8 cellular contexts compared by ENCODE assay signal in the genomic region with DNA sequence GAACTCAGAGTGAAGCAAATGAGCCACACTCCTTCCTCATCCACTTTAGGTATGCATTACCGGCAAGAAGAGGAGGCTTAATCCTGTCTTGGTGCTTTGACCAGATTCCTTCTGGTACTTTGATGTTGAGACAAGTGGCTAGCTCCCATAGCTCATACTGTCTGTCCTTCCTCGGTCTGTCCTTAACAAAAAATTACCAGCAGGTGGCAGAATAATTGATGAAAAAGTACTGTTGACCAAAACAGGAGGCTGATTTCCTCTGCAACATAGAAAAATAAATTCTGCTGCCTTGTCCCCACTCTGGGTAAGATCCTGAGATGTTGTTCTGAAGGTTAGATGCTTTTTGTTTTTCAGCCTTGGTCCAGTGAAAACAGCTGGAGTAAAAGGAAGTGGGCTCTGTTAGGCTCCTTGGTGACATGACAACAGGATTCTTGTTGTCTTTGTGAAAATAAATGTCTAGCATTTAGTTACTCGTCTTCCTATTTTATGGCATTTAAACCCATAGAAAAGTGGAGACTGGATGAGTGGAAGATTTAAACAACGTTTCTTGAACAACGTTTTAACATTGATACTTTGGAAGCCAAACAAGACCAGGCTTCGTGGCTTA. TPM values are rescaled to one million over a fixed set of nuclear protein-coding genes. Genes with fewer than 3 reads are reported as not detected.
DNase-seq lines count a peak whose midpoint lies in the region; ATAC-seq and TF ChIP-seq lines count a peak whose summit lies in the region.

No MANE protein-coding gene starts in this region.

- intact Hi-C loops in tibial artery (cut with DNase I; ENCODE audit: low total_unique reads): no loop called here

- peak; percentile 42 to 49 for TF ChIP-seq CTCF in tibial artery (IDR thresholded peaks at IDR 0.05)

- H3K36me3 ChIP-seq in tibial artery: no peaks in the 10 kb centered on the region

- peaks cover 0 to 11% (median 0%) of the 10 kb centered on the region in 4 donors for H3K4me1 ChIP-seq in tibial artery

- ATAC-seq in HG02763 (IDR thresholded peaks at IDR 0.05; ENCODE audit: unreplicated experiment): no peak

- DNase-seq in NCI-H2029 treated with DMSO at 0.1 percent for 48 hours (lab: John Stamatoyannopoulos, UW) (peak; percentile 44), NCI-H2029 (lab: John Stamatoyannopoulos, UW) (no peak), M059J (ENCODE audit: low read depth) (peak; percentile 69), SKM-1 (lab: John Stamatoyannopoulos, UW; ENCODE audit: unreplicated experiment) (peak; percentile 65), glomerular endothelial cell (ENCODE audit: extremely low read depth, low read depth, low spot score) (peak; percentile 20), tibial artery (no peak), mucosa of gallbladder (ENCODE audit: low spot score) (no peak)

- H3K27me3 ChIP-seq in tibial artery: peaks cover 0 to 2% of the 10 kb centered on the region in 2 donors

- no peak overlapping the region for H3K4me3 ChIP-seq in tibial artery

- no peaks in the 10 kb centered on the region for H3K9me3 ChIP-seq in tibial artery

- H3K27ac ChIP-seq in tibial artery: no peak overlapping the region

RNA-seq across cellular contexts. Expression of a gene that starts 11.2 kb away (rescaled TPM):
- not detected in 2 replicates for total RNA-seq in M059J (2014; rRNA removed; shearing (Covaris generic))
- total RNA-seq in glomerular endothelial cell: not detected in 2 replicates
- total RNA-seq in mucosa of gallbladder: 0.40 TPM

RNA-seq across cellular contexts. Expression of a gene that starts 36.3 kb away (rescaled TPM):
- 651 and 749 TPM in 2 replicates for total RNA-seq in M059J (2014; rRNA removed; shearing (Covaris generic))
- total RNA-seq in glomerular endothelial cell (98.0 and 102 TPM in 2 replicates), mucosa of gallbladder (446 TPM)

Comparison
In these comparisons a context has a peak if more than half of its experiments do, and no peak if none do; other contexts are left out.
1. DNase-seq: peak in NCI-H2029 treated with DMSO at 0.1 percent for 48 hours (single experiment), M059J (single experiment), SKM-1 (single experiment) and glomerular endothelial cell (single experiment); none in NCI-H2029 (single experiment), tibial artery (0 of 2) and mucosa of gallbladder (single experiment).